ENCODE assay signal across 9 cellular contexts in the genomic region with DNA sequence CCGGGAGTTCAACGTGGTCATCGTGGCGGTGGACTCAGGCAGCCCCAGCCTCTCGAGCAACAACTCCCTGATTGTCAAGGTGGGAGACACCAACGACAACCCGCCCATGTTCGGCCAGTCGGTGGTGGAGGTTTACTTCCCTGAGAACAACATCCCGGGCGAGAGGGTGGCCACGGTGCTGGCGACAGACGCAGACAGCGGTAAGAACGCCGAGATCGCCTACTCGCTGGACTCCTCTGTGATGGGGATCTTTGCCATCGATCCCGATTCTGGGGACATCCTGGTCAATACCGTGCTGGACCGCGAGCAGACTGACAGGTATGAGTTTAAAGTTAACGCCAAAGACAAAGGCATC. TPM values are rescaled to one million over a fixed set of nuclear protein-coding genes. Genes with fewer than 3 reads are reported as not detected.
DNase-seq lines count a peak whose midpoint lies in the region; ATAC-seq and TF ChIP-seq lines count a peak whose summit lies in the region.
"Had no signal": no experiment of that assay in that cellular context is flagged by ENCODE, and none has a peak within 500 bp of the region (broad histone marks: within the 10 kb centered on the region; RNA-seq: fewer than 3 reads in every experiment).

No MANE protein-coding gene starts in this region.

- no peak overlapping the region for H3K4me3 Mint-ChIP-seq in activated CD8-positive, alpha-beta memory T cell treated with anti-CD3 and anti-CD28 coated beads, Interleukin-2, amount 10 ng/mL, durations not matched to agents 7 days and 5 days
- peak overlapping the region; percentile 94 for H3K4me3 Mint-ChIP-seq in endodermal cell
- H3K4me3 Mint-ChIP-seq in CD8-positive, alpha-beta memory T cell: no peak overlapping the region

- CTCF ChIA-PET in activated CD8-positive, alpha-beta memory T cell treated with anti-CD3 and anti-CD28 coated beads, Interleukin-2, amount 10 ng/mL, durations not matched to agents 7 days and 5 days (lab: Charles Lee): no interaction called here
- CTCF ChIA-PET in CD8-positive, alpha-beta memory T cell (lab: Charles Lee): no interaction called here

- H3K4me3 ChIP-seq in endodermal cell (ENCODE audit: low read length): peak overlapping the region; percentile 96
- H3K4me3 ChIP-seq in tibial artery: peak overlapping the region; percentile 73 to 76
- H3K4me3 ChIP-seq in CD8-positive, alpha-beta memory T cell (ENCODE audit: low read length): no peak overlapping the region

- H3K36me3 ChIP-seq in endodermal cell (ENCODE audit: control insufficient read depth, insufficient read depth, low read length) (peaks cover 15% of the 10 kb centered on the region), tibial artery (no peaks in the 10 kb centered on the region)
- H3K36me3 ChIP-seq in CD8-positive, alpha-beta memory T cell (ENCODE audit: insufficient read depth, low read length): no peaks in the 10 kb centered on the region

- intact Hi-C loops in tibial artery (cut with DNase I; ENCODE audit: low total_unique reads): loop anchor here (10.0 kb wide), 1 partner anchor 352 kb away; no protein-coding TSS in a partner anchor

- H3K9me3 Mint-ChIP-seq in activated CD8-positive, alpha-beta memory T cell treated with anti-CD3 and anti-CD28 coated beads, Interleukin-2, amount 10 ng/mL, durations not matched to agents 7 days and 5 days (ENCODE audit: low read depth): no peaks in the 10 kb centered on the region
- no peaks in the 10 kb centered on the region for H3K9me3 Mint-ChIP-seq in endodermal cell
- H3K9me3 Mint-ChIP-seq in CD8-positive, alpha-beta memory T cell: peaks cover 4 to 24% (median 12%) of the 10 kb centered on the region in 5 donors

- H3K4me1 Mint-ChIP-seq in activated CD8-positive, alpha-beta memory T cell treated with anti-CD3 and anti-CD28 coated beads, Interleukin-2, amount 10 ng/mL, durations not matched to agents 7 days and 5 days: peaks cover 16% of the 10 kb centered on the region
- H3K4me1 Mint-ChIP-seq in endodermal cell: peaks cover 34% of the 10 kb centered on the region
- peaks cover 11 to 20% (median 12%) of the 10 kb centered on the region in 3 donors for H3K4me1 Mint-ChIP-seq in CD8-positive, alpha-beta memory T cell

- peak overlapping the region; percentile 63 for H3K27ac Mint-ChIP-seq in activated CD8-positive, alpha-beta memory T cell treated with anti-CD3 and anti-CD28 coated beads, Interleukin-2, amount 10 ng/mL, durations not matched to agents 7 days and 5 days
- no peak overlapping the region for H3K27ac Mint-ChIP-seq in endodermal cell
- H3K27ac Mint-ChIP-seq in CD8-positive, alpha-beta memory T cell: no peak overlapping the region

- POLR2A ChIA-PET in CD8-positive, alpha-beta memory T cell (lab: Charles Lee): no interaction called here

- peaks cover 5% of the 10 kb centered on the region for H3K36me3 Mint-ChIP-seq in activated CD8-positive, alpha-beta memory T cell treated with anti-CD3 and anti-CD28 coated beads, Interleukin-2, amount 10 ng/mL, durations not matched to agents 7 days and 5 days
- H3K36me3 Mint-ChIP-seq in endodermal cell (ENCODE audit: low read depth): peaks cover 31% of the 10 kb centered on the region
- H3K36me3 Mint-ChIP-seq in CD8-positive, alpha-beta memory T cell: no peaks in the 10 kb centered on the region

- 8 to 12% methylated on average over 20 to 25 of the region's 25 CpGs for WGBS in endodermal cell (ENCODE audit: insufficient coverage in 1 of 2, insufficient read length in 1 of 2), 2 experiments

- no peaks in the 10 kb centered on the region for H3K27me3 ChIP-seq in endodermal cell (ENCODE audit: control insufficient read depth, insufficient read depth, low read length, poor library complexity, severe bottlenecking)
- no peaks in the 10 kb centered on the region for H3K27me3 ChIP-seq in tibial artery
- peaks cover 6% of the 10 kb centered on the region for H3K27me3 ChIP-seq in CD8-positive, alpha-beta memory T cell (ENCODE audit: insufficient read depth, low read length, poor library complexity, severe bottlenecking)

- H3K9me3 ChIP-seq in endodermal cell (ENCODE audit: control insufficient read depth, low read length): no peaks in the 10 kb centered on the region
- H3K9me3 ChIP-seq in tibial artery: no peaks in the 10 kb centered on the region
- H3K9me3 ChIP-seq in CD8-positive, alpha-beta memory T cell (ENCODE audit: low read length): no peaks in the 10 kb centered on the region

- TF ChIP-seq CTCF in endodermal cell (conservative IDR thresholded peaks at IDR 0.05): no peak
- no peak for TF ChIP-seq CTCF in tibial artery (IDR thresholded peaks at IDR 0.05)

- peaks cover 54% of the 10 kb centered on the region for H3K27me3 Mint-ChIP-seq in activated CD8-positive, alpha-beta memory T cell treated with anti-CD3 and anti-CD28 coated beads, Interleukin-2, amount 10 ng/mL, durations not matched to agents 7 days and 5 days
- peaks cover 47% of the 10 kb centered on the region for H3K27me3 Mint-ChIP-seq in endodermal cell (ENCODE audit: insufficient read depth)
- peaks cover 32 to 39% of the 10 kb centered on the region in 2 donors for H3K27me3 Mint-ChIP-seq in CD8-positive, alpha-beta memory T cell

- H3K27ac ChIP-seq in endodermal cell (ENCODE audit: low read depth, low read length) (no peak overlapping the region), tibial artery (peak overlapping the region; percentile 81 to 82)
- H3K27ac ChIP-seq in CD8-positive, alpha-beta memory T cell (ENCODE audit: low read depth, low read length): no peak overlapping the region

- no peak overlapping the region for H3K9ac ChIP-seq in endodermal cell (ENCODE audit: extremely low read depth, low read length, poor library complexity, severe bottlenecking)

- H3K4me1 ChIP-seq in endodermal cell (ENCODE audit: control insufficient read depth, insufficient read depth, low read length): no peaks in the 10 kb centered on the region
- H3K4me1 ChIP-seq in tibial artery: peaks cover 0 to 21% (median 3%) of the 10 kb centered on the region in 4 donors
- H3K4me1 ChIP-seq in CD8-positive, alpha-beta memory T cell (ENCODE audit: insufficient read depth, low read length): no peaks in the 10 kb centered on the region

- ATAC-seq in activated CD8-positive, alpha-beta memory T cell treated with anti-CD3 and anti-CD28 coated beads, Interleukin-2, amount 10 ng/mL, durations not matched to agents 7 days and 5 days: no peak
- no peak for ATAC-seq in HG03108 (IDR thresholded peaks at IDR 0.05; ENCODE audit: unreplicated experiment)

- DNase-seq in activated CD8-positive, alpha-beta memory T cell treated with anti-CD3 and anti-CD28 coated beads, Interleukin-2, amount 10 ng/mL, durations not matched to agents 7 days and 5 days: no peak
- DNase-seq in activated CD8-positive, alpha-beta memory T cell treated with anti-CD3 and anti-CD28 coated beads, Interleukin-2, amount 50 U/mL, for 48 hours: no peak
- DNase-seq in endodermal cell: peak; percentile 62
- DNase-seq in mucosa of gallbladder (ENCODE audit: low spot score): peak; percentile 16
- peak; percentile 22 to 66 for DNase-seq in tibial artery
- no peak for DNase-seq in stimulated activated CD4-positive, alpha-beta T cell treated with anti-CD3 and anti-CD28 coated beads, Interleukin-4, amount 100 ng/mL, for 1 hour
- no peak for DNase-seq in CD8-positive, alpha-beta memory T cell
- DNase-seq: ACHN had no signal

RNA-seq across cellular contexts. Expression of gene PCDH7, which starts 2.7 kb away (rescaled TPM):
- total RNA-seq in activated CD8-positive, alpha-beta memory T cell treated with anti-CD3 and anti-CD28 coated beads, Interleukin-2, amount 10 ng/mL, durations not matched to agents 7 days and 5 days: not detected
- 100 to 1,000 TPM in 1 of 2 donors, 10 to 100 TPM in 1; 90.8 to 102 TPM for total RNA-seq in endodermal cell
- 20.2 TPM for polyA plus RNA-seq in endodermal cell (2013, experiment 1 of 2)
- polyA plus RNA-seq in endodermal cell (2013, experiment 2 of 2): 25.7 TPM
- 42.8 TPM for total RNA-seq in mucosa of gallbladder
- total RNA-seq in CD8-positive, alpha-beta memory T cell: not detected
- not detected for polyA plus RNA-seq in CD8-positive, alpha-beta memory T cell

Comparison
In these comparisons a context has a peak if more than half of its experiments do, and no peak if none do; other contexts are left out.
1. DNase-seq: peak in endodermal cell (single experiment), mucosa of gallbladder (single experiment) and tibial artery (2 of 2); none in activated CD8-positive, alpha-beta memory T cell treated with anti-CD3 and anti-CD28 coated beads, Interleukin-2, amount 10 ng/mL, durations not matched to agents 7 days and 5 days (single experiment), activated CD8-positive, alpha-beta memory T cell treated with anti-CD3 and anti-CD28 coated beads, Interleukin-2, amount 50 U/mL, for 48 hours (single experiment), stimulated activated CD4-positive, alpha-beta T cell treated with anti-CD3 and anti-CD28 coated beads, Interleukin-4, amount 100 ng/mL, for 1 hour (single experiment) and CD8-positive, alpha-beta memory T cell (0 of 5).
2. H3K27ac ChIP-seq: peak in tibial artery (2 of 2); none in endodermal cell (single experiment) and CD8-positive, alpha-beta memory T cell (single experiment).
3. RNA of gene PCDH7, which starts 2.7 kb away (total RNA-seq): 90.8 to 102 TPM in endodermal cell and 42.8 TPM in mucosa of gallbladder (single experiment); not detected in activated CD8-positive, alpha-beta memory T cell treated with anti-CD3 and anti-CD28 coated beads, Interleukin-2, amount 10 ng/mL, durations not matched to agents 7 days and 5 days and not detected in CD8-positive, alpha-beta memory T cell; every median in the first group is over 10 times any median in the second.